In the genomic region with DNA sequence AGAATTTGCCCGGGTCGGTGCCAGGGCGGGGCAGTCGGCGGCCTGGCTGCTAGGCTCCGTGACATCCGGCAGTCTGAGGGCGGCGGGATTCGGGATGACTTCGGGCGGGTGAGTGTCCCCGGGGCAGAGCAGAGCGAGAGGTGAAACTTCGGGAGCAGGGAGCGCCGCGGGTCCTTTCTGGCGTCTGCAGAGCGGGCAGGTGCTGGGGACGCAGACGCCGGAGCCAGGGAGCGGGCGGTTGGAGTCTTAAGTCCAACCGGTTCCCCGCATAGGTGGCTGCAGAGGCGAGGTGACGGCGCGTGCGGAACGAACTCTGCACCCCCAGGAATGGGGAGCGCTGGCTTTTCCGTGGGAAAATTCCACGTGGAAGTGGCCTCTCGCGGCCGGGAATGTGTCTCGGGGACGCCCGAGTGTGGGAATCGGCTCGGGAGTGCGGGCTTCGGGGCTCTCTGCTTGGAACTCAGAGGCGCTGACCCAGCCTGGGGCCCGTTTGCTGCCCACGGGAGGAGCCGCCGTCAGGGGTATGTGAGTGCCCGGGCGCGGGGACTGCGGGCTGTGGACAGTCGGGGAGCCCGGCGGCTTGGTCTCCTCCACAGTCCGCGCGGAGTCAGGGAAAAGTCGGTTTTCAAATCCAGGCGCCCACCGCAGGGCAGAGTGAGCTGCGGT, we compare ENCODE assay signal across 1 cellular context.
TF ChIP-seq lines count a peak whose summit lies in the region.

Gene B4GALNT2 (plus strand): TSS at position 71 of the 666 bp plus-strand sequence. CDS start 24 bp downstream, at position 95.

TF ChIP-seq in HepG2, 621 proteins besides CTCF, POLR2A, EP300 and RAD21 (continued from another document and continues in another):
- no peak for TF ChIP-seq LRRFIP1 (CRISPR knock-in tag; conservative IDR thresholded peaks at IDR 0.05)
- no peak for TF ChIP-seq TSC22D2 (CRISPR knock-in tag; IDR thresholded peaks at IDR 0.05; ENCODE audit: borderline replicate concordance)
- no peak for TF ChIP-seq HOMEZ (CRISPR knock-in tag; IDR thresholded peaks at IDR 0.05; ENCODE audit: low read depth)
- TF ChIP-seq SP140L (CRISPR knock-in tag; IDR thresholded peaks at IDR 0.05; ENCODE audit: borderline replicate concordance), result no peak
- TF ChIP-seq, protein P1, sequence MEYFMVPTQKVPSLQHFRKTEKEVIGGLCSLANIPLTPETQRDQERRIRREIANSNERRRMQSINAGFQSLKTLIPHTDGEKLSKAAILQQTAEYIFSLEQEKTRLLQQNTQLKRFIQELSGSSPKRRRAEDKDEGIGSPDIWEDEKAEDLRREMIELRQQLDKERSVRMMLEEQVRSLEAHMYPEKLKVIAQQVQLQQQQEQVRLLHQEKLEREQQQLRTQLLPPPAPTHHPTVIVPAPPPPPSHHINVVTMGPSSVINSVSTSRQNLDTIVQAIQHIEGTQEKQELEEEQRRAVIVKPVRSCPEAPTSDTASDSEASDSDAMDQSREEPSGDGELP (IDR thresholded peaks at IDR 0.05; ENCODE audit: borderline replicate concordance, low read depth), result no peak
- TF ChIP-seq XBP1 (CRISPR knock-in tag; IDR thresholded peaks at IDR 0.05), result no peak
- TF ChIP-seq FIP1L1 (IDR thresholded peaks at IDR 0.05; ENCODE audit: borderline replicate concordance, insufficient read depth, low read depth, low read length), result no peak
- TF ChIP-seq GRHL1 (CRISPR knock-in tag; conservative IDR thresholded peaks at IDR 0.05), result no peak
- TF ChIP-seq ZNF501 (CRISPR knock-in tag; IDR thresholded peaks at IDR 0.05), result no peak
- TF ChIP-seq, protein P2, sequence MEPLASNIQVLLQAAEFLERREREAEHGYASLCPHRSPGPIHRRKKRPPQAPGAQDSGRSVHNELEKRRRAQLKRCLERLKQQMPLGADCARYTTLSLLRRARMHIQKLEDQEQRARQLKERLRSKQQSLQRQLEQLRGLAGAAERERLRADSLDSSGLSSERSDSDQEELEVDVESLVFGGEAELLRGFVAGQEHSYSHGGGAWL (CRISPR knock-in tag; IDR thresholded peaks at IDR 0.05), result no peak
- TF ChIP-seq ZFP36 (IDR thresholded peaks at IDR 0.05; ENCODE audit: borderline replicate concordance, low read depth, low read length, partially characterized antibody), result no peak
- TF ChIP-seq GLI4 (CRISPR knock-in tag; IDR thresholded peaks at IDR 0.05; ENCODE audit: borderline replicate concordance), result no peak
- TF ChIP-seq, protein P3, sequence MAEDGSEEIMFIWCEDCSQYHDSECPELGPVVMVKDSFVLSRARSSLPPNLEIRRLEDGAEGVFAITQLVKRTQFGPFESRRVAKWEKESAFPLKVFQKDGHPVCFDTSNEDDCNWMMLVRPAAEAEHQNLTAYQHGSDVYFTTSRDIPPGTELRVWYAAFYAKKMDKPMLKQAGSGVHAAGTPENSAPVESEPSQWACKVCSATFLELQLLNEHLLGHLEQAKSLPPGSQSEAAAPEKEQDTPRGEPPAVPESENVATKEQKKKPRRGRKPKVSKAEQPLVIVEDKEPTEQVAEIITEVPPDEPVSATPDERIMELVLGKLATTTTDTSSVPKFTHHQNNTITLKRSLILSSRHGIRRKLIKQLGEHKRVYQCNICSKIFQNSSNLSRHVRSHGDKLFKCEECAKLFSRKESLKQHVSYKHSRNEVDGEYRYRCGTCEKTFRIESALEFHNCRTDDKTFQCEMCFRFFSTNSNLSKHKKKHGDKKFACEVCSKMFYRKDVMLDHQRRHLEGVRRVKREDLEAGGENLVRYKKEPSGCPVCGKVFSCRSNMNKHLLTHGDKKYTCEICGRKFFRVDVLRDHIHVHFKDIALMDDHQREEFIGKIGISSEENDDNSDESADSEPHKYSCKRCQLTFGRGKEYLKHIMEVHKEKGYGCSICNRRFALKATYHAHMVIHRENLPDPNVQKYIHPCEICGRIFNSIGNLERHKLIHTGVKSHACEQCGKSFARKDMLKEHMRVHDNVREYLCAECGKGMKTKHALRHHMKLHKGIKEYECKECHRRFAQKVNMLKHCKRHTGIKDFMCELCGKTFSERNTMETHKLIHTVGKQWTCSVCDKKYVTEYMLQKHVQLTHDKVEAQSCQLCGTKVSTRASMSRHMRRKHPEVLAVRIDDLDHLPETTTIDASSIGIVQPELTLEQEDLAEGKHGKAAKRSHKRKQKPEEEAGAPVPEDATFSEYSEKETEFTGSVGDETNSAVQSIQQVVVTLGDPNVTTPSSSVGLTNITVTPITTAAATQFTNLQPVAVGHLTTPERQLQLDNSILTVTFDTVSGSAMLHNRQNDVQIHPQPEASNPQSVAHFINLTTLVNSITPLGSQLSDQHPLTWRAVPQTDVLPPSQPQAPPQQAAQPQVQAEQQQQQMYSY (CRISPR knock-in tag; IDR thresholded peaks at IDR 0.05), result no peak
- TF ChIP-seq TFE3 (CRISPR knock-in tag; IDR thresholded peaks at IDR 0.05), result no peak
- no peak for TF ChIP-seq TBX3 (IDR thresholded peaks at IDR 0.05; ENCODE audit: borderline replicate concordance)
- no peak for TF ChIP-seq ERF (CRISPR knock-in tag; IDR thresholded peaks at IDR 0.05)
- no peak for TF ChIP-seq ZFP36L1 (CRISPR knock-in tag; IDR thresholded peaks at IDR 0.05)
- TF ChIP-seq ZNF83 (CRISPR knock-in tag; IDR thresholded peaks at IDR 0.05; ENCODE audit: borderline replicate concordance), result no peak
- no peak for TF ChIP-seq CBX1 (IDR thresholded peaks at IDR 0.05; ENCODE audit: low read depth)
- TF ChIP-seq, protein P4, sequence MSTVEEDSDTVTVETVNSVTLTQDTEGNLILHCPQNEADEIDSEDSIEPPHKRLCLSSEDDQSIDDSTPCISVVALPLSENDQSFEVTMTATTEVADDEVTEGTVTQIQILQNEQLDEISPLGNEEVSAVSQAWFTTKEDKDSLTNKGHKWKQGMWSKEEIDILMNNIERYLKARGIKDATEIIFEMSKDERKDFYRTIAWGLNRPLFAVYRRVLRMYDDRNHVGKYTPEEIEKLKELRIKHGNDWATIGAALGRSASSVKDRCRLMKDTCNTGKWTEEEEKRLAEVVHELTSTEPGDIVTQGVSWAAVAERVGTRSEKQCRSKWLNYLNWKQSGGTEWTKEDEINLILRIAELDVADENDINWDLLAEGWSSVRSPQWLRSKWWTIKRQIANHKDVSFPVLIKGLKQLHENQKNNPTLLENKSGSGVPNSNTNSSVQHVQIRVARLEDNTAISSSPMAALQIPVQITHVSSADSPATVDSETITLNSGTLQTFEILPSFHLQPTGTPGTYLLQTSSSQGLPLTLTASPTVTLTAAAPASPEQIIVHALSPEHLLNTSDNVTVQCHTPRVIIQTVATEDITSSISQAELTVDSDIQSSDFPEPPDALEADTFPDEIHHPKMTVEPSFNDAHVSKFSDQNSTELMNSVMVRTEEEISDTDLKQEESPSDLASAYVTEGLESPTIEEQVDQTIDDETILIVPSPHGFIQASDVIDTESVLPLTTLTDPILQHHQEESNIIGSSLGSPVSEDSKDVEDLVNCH (CRISPR knock-in tag; IDR thresholded peaks at IDR 0.05), result no peak
- TF ChIP-seq MTF2 (CRISPR knock-in tag; IDR thresholded peaks at IDR 0.05; ENCODE audit: borderline replicate concordance), result peak; percentile 74; the same call in 1 of the 2 replicates
- TF ChIP-seq IRF1 (CRISPR knock-in tag; IDR thresholded peaks at IDR 0.05; ENCODE audit: low read depth), result no peak
- TF ChIP-seq TCF7 (IDR thresholded peaks at IDR 0.05; ENCODE audit: low read depth), result no peak
- TF ChIP-seq ZC3H4 (CRISPR knock-in tag; IDR thresholded peaks at IDR 0.05; ENCODE audit: borderline replicate concordance), result no peak
- no peak for TF ChIP-seq ZNF737 (CRISPR knock-in tag; IDR thresholded peaks at IDR 0.05; ENCODE audit: borderline replicate concordance)
- TF ChIP-seq JDP2 (CRISPR knock-in tag; IDR thresholded peaks at IDR 0.05; ENCODE audit: borderline replicate concordance), result no peak
- no peak for TF ChIP-seq RBM22 (optimal IDR thresholded peaks at IDR 0.05; ENCODE audit: low read length)
- TF ChIP-seq, protein P5, sequence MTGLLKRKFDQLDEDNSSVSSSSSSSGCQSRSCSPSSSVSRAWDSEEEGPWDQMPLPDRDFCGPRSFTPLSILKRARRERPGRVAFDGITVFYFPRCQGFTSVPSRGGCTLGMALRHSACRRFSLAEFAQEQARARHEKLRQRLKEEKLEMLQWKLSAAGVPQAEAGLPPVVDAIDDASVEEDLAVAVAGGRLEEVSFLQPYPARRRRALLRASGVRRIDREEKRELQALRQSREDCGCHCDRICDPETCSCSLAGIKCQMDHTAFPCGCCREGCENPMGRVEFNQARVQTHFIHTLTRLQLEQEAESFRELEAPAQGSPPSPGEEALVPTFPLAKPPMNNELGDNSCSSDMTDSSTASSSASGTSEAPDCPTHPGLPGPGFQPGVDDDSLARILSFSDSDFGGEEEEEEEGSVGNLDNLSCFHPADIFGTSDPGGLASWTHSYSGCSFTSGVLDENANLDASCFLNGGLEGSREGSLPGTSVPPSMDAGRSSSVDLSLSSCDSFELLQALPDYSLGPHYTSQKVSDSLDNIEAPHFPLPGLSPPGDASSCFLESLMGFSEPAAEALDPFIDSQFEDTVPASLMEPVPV (CRISPR knock-in tag; IDR thresholded peaks at IDR 0.05), result no peak
- TF ChIP-seq KMT2B (CRISPR knock-in tag; IDR thresholded peaks at IDR 0.05), result no peak
- TF ChIP-seq ZNF138 (CRISPR knock-in tag; IDR thresholded peaks at IDR 0.05; ENCODE audit: low read depth), result no peak
- TF ChIP-seq, protein P6, sequence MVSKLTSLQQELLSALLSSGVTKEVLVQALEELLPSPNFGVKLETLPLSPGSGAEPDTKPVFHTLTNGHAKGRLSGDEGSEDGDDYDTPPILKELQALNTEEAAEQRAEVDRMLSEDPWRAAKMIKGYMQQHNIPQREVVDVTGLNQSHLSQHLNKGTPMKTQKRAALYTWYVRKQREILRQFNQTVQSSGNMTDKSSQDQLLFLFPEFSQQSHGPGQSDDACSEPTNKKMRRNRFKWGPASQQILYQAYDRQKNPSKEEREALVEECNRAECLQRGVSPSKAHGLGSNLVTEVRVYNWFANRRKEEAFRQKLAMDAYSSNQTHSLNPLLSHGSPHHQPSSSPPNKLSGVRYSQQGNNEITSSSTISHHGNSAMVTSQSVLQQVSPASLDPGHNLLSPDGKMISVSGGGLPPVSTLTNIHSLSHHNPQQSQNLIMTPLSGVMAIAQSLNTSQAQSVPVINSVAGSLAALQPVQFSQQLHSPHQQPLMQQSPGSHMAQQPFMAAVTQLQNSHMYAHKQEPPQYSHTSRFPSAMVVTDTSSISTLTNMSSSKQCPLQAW (CRISPR knock-in tag; IDR thresholded peaks at IDR 0.05), result no peak
- no peak for TF ChIP-seq ZNF354B (CRISPR knock-in tag; IDR thresholded peaks at IDR 0.05)
- no peak for TF ChIP-seq ONECUT2 (CRISPR knock-in tag; IDR thresholded peaks at IDR 0.05)
- no peak for TF ChIP-seq SALL1 (CRISPR knock-in tag; IDR thresholded peaks at IDR 0.05)
- peak; percentile 54; the same call in 1 of the 2 replicates for TF ChIP-seq MTA1 (CRISPR knock-in tag; IDR thresholded peaks at IDR 0.05; ENCODE audit: borderline replicate concordance)
- no peak for TF ChIP-seq NR2C2 (CRISPR knock-in tag; IDR thresholded peaks at IDR 0.05; ENCODE audit: borderline replicate concordance)
- no peak for TF ChIP-seq SMAD3 (CRISPR knock-in tag; IDR thresholded peaks at IDR 0.05)
- no peak for TF ChIP-seq ZMYM4 (CRISPR knock-in tag; IDR thresholded peaks at IDR 0.05)
